12 cellular contexts compared by ENCODE assay signal in the genomic region with DNA sequence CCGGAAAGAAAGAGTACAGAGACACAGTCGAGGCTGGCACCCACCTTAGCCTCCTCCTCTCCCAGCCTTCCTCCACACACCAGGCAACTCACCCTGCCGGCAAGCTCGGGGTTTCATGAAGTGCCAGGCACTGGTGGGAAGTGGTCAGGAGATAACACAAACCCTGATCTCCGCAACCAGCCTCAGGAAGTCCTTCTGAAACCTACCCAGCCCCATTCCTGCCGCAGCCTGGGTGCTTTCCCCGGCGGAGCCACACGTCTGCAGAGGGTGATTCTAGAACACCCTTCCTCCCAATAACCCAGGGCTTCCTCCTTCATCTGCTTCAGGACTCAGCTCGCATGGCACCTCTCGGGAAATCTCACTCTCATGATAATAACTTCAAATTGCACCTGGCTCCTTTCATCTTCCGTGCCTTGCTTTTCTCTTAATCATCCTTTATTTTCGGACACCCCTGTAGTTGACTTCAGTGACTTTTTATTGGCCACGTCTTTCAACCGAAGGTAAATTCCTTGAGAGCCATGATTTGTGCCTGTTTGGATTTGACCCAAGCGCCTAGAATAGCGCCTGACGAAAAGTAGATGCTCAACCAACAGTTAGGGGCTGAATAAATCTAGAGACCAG. TPM values are rescaled to one million over a fixed set of nuclear protein-coding genes. Genes with fewer than 3 reads are reported as not detected.
DNase-seq lines count a peak whose midpoint lies in the region; ATAC-seq and TF ChIP-seq lines count a peak whose summit lies in the region.
"Had no signal": no experiment of that assay in that cellular context is flagged by ENCODE, and none has a peak within 500 bp of the region (broad histone marks: within the 10 kb centered on the region; RNA-seq: fewer than 3 reads in every experiment).

No MANE protein-coding gene starts in this region.

- H3K27ac Mint-ChIP-seq in activated naive CD4-positive, alpha-beta T cell treated with anti-CD3 and anti-CD28 coated beads, Interleukin-2, amount 50 U/mL, for 24 hours = no peak overlapping the region
- H3K27ac Mint-ChIP-seq in stimulated activated effector memory CD8-positive, alpha-beta T cell treated with anti-CD3 and anti-CD28 coated beads, Interleukin-12 subunit alpha, Interleukin-12 subunit beta, amount 100 ng/mL, for 72 hours = no peak overlapping the region
- no peak overlapping the region for H3K27ac Mint-ChIP-seq in chondrocyte (ENCODE audit: unreplicated experiment)
- H3K27ac Mint-ChIP-seq: dendritic cell treated with granulocyte-macrophage colony-stimulating factor and Interleukin-4, amounts not matched to agents 40 ng/mL and 50 ng/mL, for 4 days had no signal

- peak overlapping the region; percentile 64 for H3K4me3 Mint-ChIP-seq in activated naive CD4-positive, alpha-beta T cell treated with anti-CD3 and anti-CD28 coated beads, Interleukin-2, amount 50 U/mL, for 24 hours
- peak overlapping the region; percentile 45 for H3K4me3 Mint-ChIP-seq in stimulated activated effector memory CD8-positive, alpha-beta T cell treated with anti-CD3 and anti-CD28 coated beads, Interleukin-12 subunit alpha, Interleukin-12 subunit beta, amount 100 ng/mL, for 72 hours
- H3K4me3 Mint-ChIP-seq in chondrocyte (ENCODE audit: unreplicated experiment) = no peak overlapping the region
- H3K4me3 Mint-ChIP-seq: dendritic cell treated with granulocyte-macrophage colony-stimulating factor and Interleukin-4, amounts not matched to agents 40 ng/mL and 50 ng/mL, for 4 days had no signal

- no peak overlapping the region for H3K27ac ChIP-seq in RWPE2 (ENCODE audit: poor library complexity, severe bottlenecking)
- H3K27ac ChIP-seq: VCaP had no signal

- ATAC-seq in activated CD4-positive, CD25-positive, alpha-beta regulatory T cell treated with anti-CD3 and anti-CD28 coated beads, Interleukin-2, amount 50 U/mL, for 24 hours = peak; percentile 23 to 50
- ATAC-seq in RWPE2 (ENCODE audit: low read depth) (peak; percentile 23; the same call in 2 of the 3 replicates), GM19324 (IDR thresholded peaks at IDR 0.05; ENCODE audit: low FRiP score, unreplicated experiment) (no peak)
- peak; percentile 81 for ATAC-seq in stimulated activated effector memory CD8-positive, alpha-beta T cell treated with anti-CD3 and anti-CD28 coated beads, Interleukin-12 subunit alpha, Interleukin-12 subunit beta, amount 100 ng/mL, for 72 hours

- no peak for TF ChIP-seq CTCF in RWPE2 (IDR thresholded peaks at IDR 0.05; ENCODE audit: poor library complexity, severe bottlenecking)
- TF ChIP-seq CTCF in chondrocyte (IDR thresholded peaks at IDR 0.05) = no peak

- H3K36me3 Mint-ChIP-seq in activated naive CD4-positive, alpha-beta T cell treated with anti-CD3 and anti-CD28 coated beads, Interleukin-2, amount 50 U/mL, for 24 hours = no peaks in the 10 kb centered on the region
- no peaks in the 10 kb centered on the region for H3K36me3 Mint-ChIP-seq in stimulated activated effector memory CD8-positive, alpha-beta T cell treated with anti-CD3 and anti-CD28 coated beads, Interleukin-12 subunit alpha, Interleukin-12 subunit beta, amount 100 ng/mL, for 72 hours
- H3K36me3 Mint-ChIP-seq in chondrocyte (ENCODE audit: low read depth) = no peaks in the 10 kb centered on the region

- H3K27me3 Mint-ChIP-seq in activated naive CD4-positive, alpha-beta T cell treated with anti-CD3 and anti-CD28 coated beads, Interleukin-2, amount 50 U/mL, for 24 hours = peaks cover 43% of the 10 kb centered on the region
- peaks cover 49% of the 10 kb centered on the region for H3K27me3 Mint-ChIP-seq in chondrocyte (ENCODE audit: low read depth)

- no peak for DNase-seq in activated CD4-positive, CD25-positive, alpha-beta regulatory T cell (lab: John Stamatoyannopoulos, UW)
- DNase-seq in RWPE2 (ENCODE audit: low spot score) (no peak), chondrocyte (ENCODE audit: low spot score) (no peak), SHP77 treated with DMSO at 0.1 percent for 48 hours (lab: John Stamatoyannopoulos, UW) (no peak)
- no peak for DNase-seq in stimulated activated effector memory CD8-positive, alpha-beta T cell treated with anti-CD3 and anti-CD28 coated beads, Interleukin-12 subunit alpha, Interleukin-12 subunit beta, amount 100 ng/mL, for 72 hours (ENCODE audit: low spot score in 2 of 2)
- DNase-seq: NCI-H1694, retina had no signal

- no peak overlapping the region for H3K4me3 ChIP-seq in RWPE2 (ENCODE audit: severe bottlenecking)

- no peaks in the 10 kb centered on the region for H3K9me3 ChIP-seq in RWPE2 (ENCODE audit: severe bottlenecking)

- no peaks in the 10 kb centered on the region for H3K36me3 ChIP-seq in RWPE2 (ENCODE audit: low read depth)

- H3K4me1 Mint-ChIP-seq in activated naive CD4-positive, alpha-beta T cell treated with anti-CD3 and anti-CD28 coated beads, Interleukin-2, amount 50 U/mL, for 24 hours = peaks cover 19% of the 10 kb centered on the region
- H3K4me1 Mint-ChIP-seq in stimulated activated effector memory CD8-positive, alpha-beta T cell treated with anti-CD3 and anti-CD28 coated beads, Interleukin-12 subunit alpha, Interleukin-12 subunit beta, amount 100 ng/mL, for 72 hours = peaks cover 25% of the 10 kb centered on the region
- peaks cover 6% of the 10 kb centered on the region for H3K4me1 Mint-ChIP-seq in chondrocyte (ENCODE audit: low read depth)

- peaks cover 48% of the 10 kb centered on the region for H3K27me3 ChIP-seq in RWPE2 (ENCODE audit: insufficient read depth, poor library complexity, severe bottlenecking)

- H3K9me3 Mint-ChIP-seq in activated naive CD4-positive, alpha-beta T cell treated with anti-CD3 and anti-CD28 coated beads, Interleukin-2, amount 50 U/mL, for 24 hours = no peaks in the 10 kb centered on the region
- no peaks in the 10 kb centered on the region for H3K9me3 Mint-ChIP-seq in stimulated activated effector memory CD8-positive, alpha-beta T cell treated with anti-CD3 and anti-CD28 coated beads, Interleukin-12 subunit alpha, Interleukin-12 subunit beta, amount 100 ng/mL, for 72 hours
- no peaks in the 10 kb centered on the region for H3K9me3 Mint-ChIP-seq in chondrocyte (ENCODE audit: low read depth)
- H3K9me3 Mint-ChIP-seq: dendritic cell treated with granulocyte-macrophage colony-stimulating factor and Interleukin-4, amounts not matched to agents 40 ng/mL and 50 ng/mL, for 4 days had no signal

- no peaks in the 10 kb centered on the region for H3K4me1 ChIP-seq in RWPE2 (ENCODE audit: insufficient read depth, poor library complexity, severe bottlenecking)

RNA-seq across cellular contexts. Expression of a gene that starts 8.7 kb away (rescaled TPM):
- total RNA-seq in chondrocyte = 89.9 to 93.8 TPM (median 93.2 TPM) in 3 replicates
